Comparison of ENCODE assay signal across 1 cellular context in genomic region chr12:12916135-12916956, GRCh38.
A peak's percentile ranks its signal among the peaks of the same experiment; 100 is the strongest.
TF ChIP-seq lines count a peak whose summit lies in the region.

No MANE protein-coding gene starts in this region.

TF ChIP-seq in K562, 482 proteins besides CTCF, POLR2A, EP300 and RAD21 (continued from another document):
- TF ChIP-seq, protein P1, sequence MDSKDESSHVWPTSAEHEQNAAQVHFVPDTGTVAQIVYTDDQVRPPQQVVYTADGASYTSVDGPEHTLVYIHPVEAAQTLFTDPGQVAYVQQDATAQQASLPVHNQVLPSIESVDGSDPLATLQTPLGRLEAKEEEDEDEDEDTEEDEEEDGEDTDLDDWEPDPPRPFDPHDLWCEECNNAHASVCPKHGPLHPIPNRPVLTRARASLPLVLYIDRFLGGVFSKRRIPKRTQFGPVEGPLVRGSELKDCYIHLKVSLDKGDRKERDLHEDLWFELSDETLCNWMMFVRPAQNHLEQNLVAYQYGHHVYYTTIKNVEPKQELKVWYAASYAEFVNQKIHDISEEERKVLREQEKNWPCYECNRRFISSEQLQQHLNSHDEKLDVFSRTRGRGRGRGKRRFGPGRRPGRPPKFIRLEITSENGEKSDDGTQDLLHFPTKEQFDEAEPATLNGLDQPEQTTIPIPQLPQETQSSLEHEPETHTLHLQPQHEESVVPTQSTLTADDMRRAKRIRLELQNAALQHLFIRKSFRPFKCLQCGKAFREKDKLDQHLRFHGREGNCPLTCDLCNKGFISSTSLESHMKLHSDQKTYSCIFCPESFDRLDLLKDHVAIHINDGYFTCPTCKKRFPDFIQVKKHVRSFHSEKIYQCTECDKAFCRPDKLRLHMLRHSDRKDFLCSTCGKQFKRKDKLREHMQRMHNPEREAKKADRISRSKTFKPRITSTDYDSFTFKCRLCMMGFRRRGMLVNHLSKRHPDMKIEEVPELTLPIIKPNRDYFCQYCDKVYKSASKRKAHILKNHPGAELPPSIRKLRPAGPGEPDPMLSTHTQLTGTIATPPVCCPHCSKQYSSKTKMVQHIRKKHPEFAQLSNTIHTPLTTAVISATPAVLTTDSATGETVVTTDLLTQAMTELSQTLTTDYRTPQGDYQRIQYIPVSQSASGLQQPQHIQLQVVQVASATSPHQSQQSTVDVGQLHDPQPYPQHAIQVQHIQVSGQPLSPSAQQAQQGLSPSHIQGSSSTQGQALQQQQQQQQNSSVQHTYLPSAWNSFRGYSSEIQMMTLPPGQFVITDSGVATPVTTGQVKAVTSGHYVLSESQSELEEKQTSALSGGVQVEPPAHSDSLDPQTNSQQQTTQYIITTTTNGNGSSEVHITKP (IDR thresholded peaks at IDR 0.05; ENCODE audit: partially characterized antibody), result no peak
- TF ChIP-seq, protein P2, sequence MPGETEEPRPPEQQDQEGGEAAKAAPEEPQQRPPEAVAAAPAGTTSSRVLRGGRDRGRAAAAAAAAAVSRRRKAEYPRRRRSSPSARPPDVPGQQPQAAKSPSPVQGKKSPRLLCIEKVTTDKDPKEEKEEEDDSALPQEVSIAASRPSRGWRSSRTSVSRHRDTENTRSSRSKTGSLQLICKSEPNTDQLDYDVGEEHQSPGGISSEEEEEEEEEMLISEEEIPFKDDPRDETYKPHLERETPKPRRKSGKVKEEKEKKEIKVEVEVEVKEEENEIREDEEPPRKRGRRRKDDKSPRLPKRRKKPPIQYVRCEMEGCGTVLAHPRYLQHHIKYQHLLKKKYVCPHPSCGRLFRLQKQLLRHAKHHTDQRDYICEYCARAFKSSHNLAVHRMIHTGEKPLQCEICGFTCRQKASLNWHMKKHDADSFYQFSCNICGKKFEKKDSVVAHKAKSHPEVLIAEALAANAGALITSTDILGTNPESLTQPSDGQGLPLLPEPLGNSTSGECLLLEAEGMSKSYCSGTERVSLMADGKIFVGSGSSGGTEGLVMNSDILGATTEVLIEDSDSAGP (CRISPR knock-in tag; IDR thresholded peaks at IDR 0.05), result no peak
- no peak for TF ChIP-seq ZBTB17 (CRISPR knock-in tag; IDR thresholded peaks at IDR 0.05)
- TF ChIP-seq PHF20 (IDR thresholded peaks at IDR 0.05; ENCODE audit: partially characterized antibody), result no peak
- TF ChIP-seq CTBP1 (IDR thresholded peaks at IDR 0.05; ENCODE audit: borderline replicate concordance), result peak; percentile 44; the same call in 1 of the 2 replicates
- TF ChIP-seq ZNF444 (CRISPR knock-in tag; IDR thresholded peaks at IDR 0.05), result no peak
- TF ChIP-seq PHTF2 (CRISPR knock-in tag; IDR thresholded peaks at IDR 0.05), result no peak
- TF ChIP-seq ZNF778 (CRISPR knock-in tag; IDR thresholded peaks at IDR 0.05), result no peak
- no peak for TF ChIP-seq LARP7 (IDR thresholded peaks at IDR 0.05)
- no peak for TF ChIP-seq CEBPB (tag; IDR thresholded peaks at IDR 0.05)
- TF ChIP-seq, protein P3, sequence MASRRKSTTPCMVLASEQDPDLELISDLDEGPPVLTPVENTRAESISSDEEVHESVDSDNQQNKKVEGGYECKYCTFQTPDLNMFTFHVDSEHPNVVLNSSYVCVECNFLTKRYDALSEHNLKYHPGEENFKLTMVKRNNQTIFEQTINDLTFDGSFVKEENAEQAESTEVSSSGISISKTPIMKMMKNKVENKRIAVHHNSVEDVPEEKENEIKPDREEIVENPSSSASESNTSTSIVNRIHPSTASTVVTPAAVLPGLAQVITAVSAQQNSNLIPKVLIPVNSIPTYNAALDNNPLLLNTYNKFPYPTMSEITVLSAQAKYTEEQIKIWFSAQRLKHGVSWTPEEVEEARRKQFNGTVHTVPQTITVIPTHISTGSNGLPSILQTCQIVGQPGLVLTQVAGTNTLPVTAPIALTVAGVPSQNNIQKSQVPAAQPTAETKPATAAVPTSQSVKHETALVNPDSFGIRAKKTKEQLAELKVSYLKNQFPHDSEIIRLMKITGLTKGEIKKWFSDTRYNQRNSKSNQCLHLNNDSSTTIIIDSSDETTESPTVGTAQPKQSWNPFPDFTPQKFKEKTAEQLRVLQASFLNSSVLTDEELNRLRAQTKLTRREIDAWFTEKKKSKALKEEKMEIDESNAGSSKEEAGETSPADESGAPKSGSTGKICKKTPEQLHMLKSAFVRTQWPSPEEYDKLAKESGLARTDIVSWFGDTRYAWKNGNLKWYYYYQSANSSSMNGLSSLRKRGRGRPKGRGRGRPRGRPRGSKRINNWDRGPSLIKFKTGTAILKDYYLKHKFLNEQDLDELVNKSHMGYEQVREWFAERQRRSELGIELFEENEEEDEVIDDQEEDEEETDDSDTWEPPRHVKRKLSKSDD (conservative IDR thresholded peaks at IDR 0.05; ENCODE audit: low read length), result no peak
- no peak for TF ChIP-seq NFE2L1 (tag; IDR thresholded peaks at IDR 0.05; ENCODE audit: borderline replicate concordance, low read depth)
- no peak for TF ChIP-seq RBM14 (IDR thresholded peaks at IDR 0.05; ENCODE audit: borderline replicate concordance, insufficient read depth, low read depth, low read length)
